ENCODE assay signal across 2 cellular contexts in genomic region chr19:51776561-51776960, GRCh38.
TF ChIP-seq lines count a peak whose summit lies in the region.

No MANE protein-coding gene starts in this region.

TF ChIP-seq in HEK293, 187 proteins besides CTCF, POLR2A, EP300 and RAD21:
- TF ChIP-seq ZNF146 (tag by site-specific recombination; IDR thresholded peaks at IDR 0.05): peak; percentile 58; the same call in 1 of the 2 replicates

TF ChIP-seq in K562, 482 proteins besides CTCF, POLR2A, EP300 and RAD21:
- TF ChIP-seq ZNF507 (tag; conservative IDR thresholded peaks at IDR 0.05) (peak; percentile 34; the same call in 1 of the 2 replicates), BCOR (IDR thresholded peaks at IDR 0.05) (peak; percentile 52; the same call in 1 of the 2 replicates), RBM25 (IDR thresholded peaks at IDR 0.05; ENCODE audit: low read depth, low read length, severe bottlenecking) (peak; percentile 56), ZNF146 (CRISPR knock-in tag; IDR thresholded peaks at IDR 0.05; ENCODE audit: unreplicated experiment) (peak; percentile 85), KDM1A (IDR thresholded peaks at IDR 0.05) (0 out of 4 replicates have a peak, but pooled peaks have one; percentile 8 to 47)
